26 cellular contexts compared by ENCODE assay signal in the genomic region with DNA sequence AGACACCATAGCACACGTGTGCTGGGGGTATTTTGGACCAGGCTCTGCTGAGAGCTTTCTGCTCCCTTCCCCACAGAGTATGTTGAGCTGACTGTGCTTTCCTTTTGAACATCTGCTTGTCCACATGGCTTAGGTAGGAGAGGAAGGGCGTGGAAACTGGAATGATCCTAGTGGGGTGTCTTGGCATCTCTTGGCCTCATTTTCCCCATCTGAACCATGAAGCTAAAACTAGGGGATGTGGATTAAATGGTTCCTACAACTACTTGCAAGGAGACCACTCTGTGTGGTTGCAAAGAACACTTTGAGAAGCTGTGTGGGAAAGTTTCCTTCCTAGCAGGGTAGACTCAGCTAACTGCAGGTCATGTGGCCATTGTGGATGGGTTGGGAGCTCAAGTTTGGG. TPM values are rescaled to one million over a fixed set of nuclear protein-coding genes. Genes with fewer than 3 reads are reported as not detected.
A peak's percentile ranks its signal among the peaks of the same experiment; 100 is the strongest.
DNase-seq lines count a peak whose midpoint lies in the region; ATAC-seq, FAIRE-seq and TF ChIP-seq lines count a peak whose summit lies in the region.
"Had no signal": no experiment of that assay in that cellular context is flagged by ENCODE, and none has a peak within 500 bp of the region (broad histone marks: within the 10 kb centered on the region; RNA-seq: fewer than 3 reads in every experiment).

No MANE protein-coding gene starts in this region.

- POLR2A ChIA-PET in activated B cell treated with CpG ODN at 0.5 μM for 24 hours (lab: Charles Lee), result interaction anchor here (0.7 to 10.4 kb wide), 5 partner anchors 13 to 81 kb away, joined by 3 to 233 read pairs (median 5); no protein-coding TSS in a partner anchor
- POLR2A ChIA-PET in endothelial cell of umbilical vein (lab: Charles Lee), result no interaction called here

- peaks cover 87 to 100% (median 99%) of the 10 kb centered on the region in 10 experiments for H3K4me1 ChIP-seq in BLaER1 treated with 17β-estradiol and CSF1 and Interleukin-3, amounts not matched to agents 10 nM and 100 nM
- peaks cover 2% of the 10 kb centered on the region for H3K4me1 ChIP-seq in endothelial cell of umbilical vein (ENCODE audit: control insufficient read depth, extremely low read depth, insufficient read depth, low read length)
- H3K4me1 ChIP-seq: testis had no signal

- no peak for DNase-seq in T-helper 2 cell treated with Interferon-gamma antibody and Interleukin-4, amounts not matched to agents 5 μg/mL and 100 μg/mL, for 36 hours (ENCODE audit: low spot score)
- no peak for DNase-seq in T-helper 2 cell
- DNase-seq in activated B cell treated with CpG ODN at 0.5 μM for 24 hours, result no peak
- no peak for DNase-seq in endothelial cell of umbilical vein (ENCODE audit: low read depth, low spot score)
- no peak for DNase-seq in NCI-H69 (lab: John Stamatoyannopoulos, UW)
- DNase-seq: activated CD4-positive, alpha-beta T cell treated with anti-CD3 and anti-CD28 coated beads, Interleukin-2, amount 50 U/mL, for 48 hours; BE2C; DMS153; effector CD8-positive, alpha-beta T cell; GOT3; KBM-7; NCI-H1694 treated with DMSO at 0.1 percent for 48 hours; NCI-H748 treated with DMSO at 0.1 percent for 48 hours; retina; Right ventricle myocardium superior; SW 1271; testis had no signal

- no peak overlapping the region for H3K4me3 ChIP-seq in BLaER1 treated with 17β-estradiol and CSF1 and Interleukin-3, amounts not matched to agents 10 nM and 100 nM
- H3K4me3 ChIP-seq in endothelial cell of umbilical vein (replicated peaks in 1 of 3; ENCODE audit: insufficient read depth in 1 of 3, low read depth in 1 of 3, low read length in 3 of 3), result no peak overlapping the region
- H3K4me3 ChIP-seq: esophagus muscularis mucosa, gastroesophageal sphincter, lung, testis had no signal

- peaks cover 41% of the 10 kb centered on the region for H3K4me1 Mint-ChIP-seq in T-helper 2 cell treated with Interferon-gamma antibody and Interleukin-4, amounts not matched to agents 5 μg/mL and 100 μg/mL, for 36 hours (ENCODE audit: low read depth)
- peaks cover 92% of the 10 kb centered on the region for H3K4me1 Mint-ChIP-seq in activated B cell treated with CpG ODN at 0.5 μM for 24 hours

- H3K27me3 ChIP-seq in BLaER1 treated with 17β-estradiol and CSF1 and Interleukin-3, amounts not matched to agents 10 nM and 100 nM, result no peaks in the 10 kb centered on the region
- no peaks in the 10 kb centered on the region for H3K27me3 ChIP-seq in endothelial cell of umbilical vein (ENCODE audit: control insufficient read depth in 2 of 2, insufficient read depth in 2 of 2, low read length in 2 of 2)
- H3K27me3 ChIP-seq: BE2C, esophagus muscularis mucosa, gastroesophageal sphincter, testis had no signal

- no peak for TF ChIP-seq POLR2A in endothelial cell of umbilical vein (IDR thresholded peaks at IDR 0.05; ENCODE audit: low read depth, low read length)

- no TSS peak for BruUV-seq in endothelial cell of umbilical vein (replicated peaks; lab: Mats Ljungman, UMichigan)

- ATAC-seq in activated B cell treated with CpG ODN at 0.5 μM for 24 hours (ENCODE audit: low read depth) (no peak), GM21515 (IDR thresholded peaks at IDR 0.05; ENCODE audit: unreplicated experiment) (no peak), HG02973 (IDR thresholded peaks at IDR 0.05; ENCODE audit: unreplicated experiment) (no peak)
- ATAC-seq: gastroesophageal sphincter had no signal

- H4K20me1 ChIP-seq in BLaER1 treated with 17β-estradiol and CSF1 and Interleukin-3, amounts not matched to agents 10 nM and 100 nM, result no peaks in the 10 kb centered on the region
- H4K20me1 ChIP-seq in endothelial cell of umbilical vein (replicated peaks; ENCODE audit: control insufficient read depth, extremely low read depth, insufficient read depth, low read length), result no peaks in the 10 kb centered on the region

- H3K9ac ChIP-seq in BLaER1 treated with 17β-estradiol and CSF1 and Interleukin-3, amounts not matched to agents 10 nM and 100 nM, result peak overlapping the region in 3 of 11 experiments; percentile 20 to 45 (median 34); a peak in 3 of 22 replicates
- H3K9ac ChIP-seq in endothelial cell of umbilical vein (replicated peaks; ENCODE audit: extremely low read depth, insufficient read depth, low read length), result no peak overlapping the region

- peaks cover 0 to 11% (median 0%) of the 10 kb centered on the region in 11 experiments; a peak in 6 of 22 replicates for H3K9me3 ChIP-seq in BLaER1 treated with 17β-estradiol and CSF1 and Interleukin-3, amounts not matched to agents 10 nM and 100 nM (replicated peaks in 1 of 11)
- no peaks in the 10 kb centered on the region for H3K9me3 ChIP-seq in endothelial cell of umbilical vein (replicated peaks; ENCODE audit: control insufficient read depth, insufficient read depth, low read length)
- H3K9me3 ChIP-seq: BE2C, esophagus muscularis mucosa, gastroesophageal sphincter, testis had no signal

- no peaks in the 10 kb centered on the region for H3K9me1 ChIP-seq in endothelial cell of umbilical vein (replicated peaks; ENCODE audit: control insufficient read depth, extremely low read depth, insufficient read depth, low read length)

- TF ChIP-seq CTCF in activated B cell treated with CpG ODN at 0.5 μM for 24 hours (IDR thresholded peaks at IDR 0.05) (no peak), endothelial cell of umbilical vein (IDR thresholded peaks at IDR 0.05; ENCODE audit: extremely low read depth in 1 of 2, insufficient read depth in 1 of 2, low read depth in 1 of 2, low read length in 2 of 2) (no peak)

- H3K27ac Mint-ChIP-seq in T-helper 2 cell treated with Interferon-gamma antibody and Interleukin-4, amounts not matched to agents 5 μg/mL and 100 μg/mL, for 36 hours, result peak overlapping the region; percentile 38
- H3K27ac Mint-ChIP-seq in activated B cell treated with CpG ODN at 0.5 μM for 24 hours, result peak overlapping the region; percentile 27

- H2AFZ ChIP-seq in endothelial cell of umbilical vein (ENCODE audit: low read depth, low read length), result no peak overlapping the region

- H3K27ac ChIP-seq in BLaER1 treated with 17β-estradiol and CSF1 and Interleukin-3, amounts not matched to agents 10 nM and 100 nM, result peak overlapping the region in 5 of 11 experiments; percentile 6 to 52 (median 25); a peak in 3 of 22 replicates
- H3K27ac ChIP-seq in endothelial cell of umbilical vein (ENCODE audit: insufficient read depth, low read depth, low read length), result no peak overlapping the region
- H3K27ac ChIP-seq: esophagus muscularis mucosa, gastroesophageal sphincter, testis had no signal

- peaks cover 41% of the 10 kb centered on the region for H3K36me3 Mint-ChIP-seq in T-helper 2 cell treated with Interferon-gamma antibody and Interleukin-4, amounts not matched to agents 5 μg/mL and 100 μg/mL, for 36 hours (ENCODE audit: low read depth)
- H3K36me3 Mint-ChIP-seq in activated B cell treated with CpG ODN at 0.5 μM for 24 hours (ENCODE audit: low read depth), result peaks cover 11% of the 10 kb centered on the region

- CTCF ChIA-PET in activated B cell treated with CpG ODN at 0.5 μM for 24 hours (lab: Charles Lee) (interaction anchor here (1.1 kb wide), 1 partner anchor 23 kb away, joined by 3 read pairs; no protein-coding TSS in a partner anchor), endothelial cell of umbilical vein (lab: Charles Lee) (interaction anchor here (0.7 to 2.1 kb wide), 3 partner anchors 15 to 63 kb away, joined by 3 to 8 read pairs (median 3); no protein-coding TSS in a partner anchor)

- no peaks in the 10 kb centered on the region for H3K9me3 Mint-ChIP-seq in T-helper 2 cell treated with Interferon-gamma antibody and Interleukin-4, amounts not matched to agents 5 μg/mL and 100 μg/mL, for 36 hours
- H3K9me3 Mint-ChIP-seq in activated B cell treated with CpG ODN at 0.5 μM for 24 hours, result no peaks in the 10 kb centered on the region

- H3K27me3 Mint-ChIP-seq in T-helper 2 cell treated with Interferon-gamma antibody and Interleukin-4, amounts not matched to agents 5 μg/mL and 100 μg/mL, for 36 hours (ENCODE audit: low read depth), result no peaks in the 10 kb centered on the region
- H3K27me3 Mint-ChIP-seq in activated B cell treated with CpG ODN at 0.5 μM for 24 hours, result no peaks in the 10 kb centered on the region

- H3K4me2 ChIP-seq in BLaER1 treated with 17β-estradiol and CSF1 and Interleukin-3, amounts not matched to agents 10 nM and 100 nM, result peak overlapping the region; percentile 42 to 99 (median 90)
- no peak overlapping the region for H3K4me2 ChIP-seq in endothelial cell of umbilical vein (ENCODE audit: insufficient read depth, low read length)

- intact Hi-C loops in activated B cell treated with CpG ODN at 0.5 μM for 24 hours (cut with micrococcal nuclease) (no loop called here), endothelial cell of umbilical vein (cut with micrococcal nuclease) (no loop called here)

- H3K4me3 Mint-ChIP-seq in T-helper 2 cell treated with Interferon-gamma antibody and Interleukin-4, amounts not matched to agents 5 μg/mL and 100 μg/mL, for 36 hours, result no peak overlapping the region
- no peak overlapping the region for H3K4me3 Mint-ChIP-seq in activated B cell treated with CpG ODN at 0.5 μM for 24 hours

- H3K36me3 ChIP-seq in BLaER1 treated with 17β-estradiol and CSF1 and Interleukin-3, amounts not matched to agents 10 nM and 100 nM, result no peaks in the 10 kb centered on the region
- no peaks in the 10 kb centered on the region for H3K36me3 ChIP-seq in endothelial cell of umbilical vein (ENCODE audit: control insufficient read depth in 2 of 2, extremely low read depth in 1 of 2, insufficient read depth in 2 of 2, low read length in 2 of 2)
- H3K36me3 ChIP-seq: BE2C, esophagus muscularis mucosa, gastroesophageal sphincter had no signal

- FAIRE-seq in endothelial cell of umbilical vein (lab: Jason Lieb, UNC), result peak; percentile 38
- FAIRE-seq: kidney had no signal

- H3K79me2 ChIP-seq in endothelial cell of umbilical vein (ENCODE audit: control insufficient read depth, insufficient read depth, low read length), result no peaks in the 10 kb centered on the region

- dilution Hi-C loops in endothelial cell of umbilical vein (cut with MboI; ENCODE audit: extremely low pct_ligation_motif_present, low sequenced_read_pairs), result no loop called here

RNA-seq across cellular contexts. Expression of a gene that starts 6.7 kb away (rescaled TPM):
- total RNA-seq in activated B cell treated with CpG ODN at 0.5 μM for 24 hours, result 296 and 372 TPM in 2 replicates
- total RNA-seq in endothelial cell of umbilical vein, result 20.1 and 26.3 TPM in 2 replicates
- 7.4 and 8.0 TPM in 2 replicates for polyA plus RNA-seq in endothelial cell of umbilical vein
- 5.1 and 5.7 TPM in 2 replicates for polyA plus RNA-seq in endothelial cell of umbilical vein (2011; cell fraction: cytosol; rRNA removed)
- polyA plus RNA-seq in endothelial cell of umbilical vein (2011; cell fraction: nucleus; rRNA removed), result 33.9 and 47.2 TPM in 2 replicates
- 11.6 and 14.4 TPM in 2 replicates for polyA plus RNA-seq in endothelial cell of umbilical vein (2012)
- 14.2 and 18.8 TPM in 2 replicates for polyA minus RNA-seq in endothelial cell of umbilical vein
- polyA minus RNA-seq in endothelial cell of umbilical vein (2011; cell fraction: cytosol; rRNA and poly(A)+ RNA removed), result 17.2 TPM
- 33.6 and 37.9 TPM in 2 replicates for polyA minus RNA-seq in endothelial cell of umbilical vein (2011; cell fraction: nucleus; rRNA and poly(A)+ RNA removed)

RNA-seq across cellular contexts. Expression of a gene that starts 20.9 kb away (rescaled TPM):
- total RNA-seq in activated B cell treated with CpG ODN at 0.5 μM for 24 hours, result 1.0 and 1.4 TPM in 2 replicates
- total RNA-seq in endothelial cell of umbilical vein, result 2.8 and 3.3 TPM in 2 replicates
- 1.9 and 2.2 TPM in 2 replicates for polyA plus RNA-seq in endothelial cell of umbilical vein
- 1.8 and 2.2 TPM in 2 replicates for polyA plus RNA-seq in endothelial cell of umbilical vein (2011; cell fraction: cytosol; rRNA removed)
- polyA plus RNA-seq in endothelial cell of umbilical vein (2011; cell fraction: nucleus; rRNA removed), result 1.6 and 1.9 TPM in 2 replicates
- 0.30 and 0.75 TPM in 2 replicates for polyA plus RNA-seq in endothelial cell of umbilical vein (2012)
- polyA minus RNA-seq in endothelial cell of umbilical vein, result 1.1 and 2.3 TPM in 2 replicates
- polyA minus RNA-seq in endothelial cell of umbilical vein (2011; cell fraction: cytosol; rRNA and poly(A)+ RNA removed), result not detected
- 0.24 and 0.38 TPM in 2 replicates for polyA minus RNA-seq in endothelial cell of umbilical vein (2011; cell fraction: nucleus; rRNA and poly(A)+ RNA removed)
- total RNA-seq: A172, osteoblast had no signal

RNA-seq across cellular contexts. Expression of a gene that starts 50.8 kb away (rescaled TPM):
- total RNA-seq in activated B cell treated with CpG ODN at 0.5 μM for 24 hours (766 and 820 TPM in 2 replicates), endothelial cell of umbilical vein (101 and 109 TPM in 2 replicates)
- 105 and 107 TPM in 2 replicates for polyA plus RNA-seq in endothelial cell of umbilical vein
- polyA plus RNA-seq in endothelial cell of umbilical vein (2011; cell fraction: cytosol; rRNA removed), result 79.8 and 103 TPM in 2 replicates
- polyA plus RNA-seq in endothelial cell of umbilical vein (2011; cell fraction: nucleus; rRNA removed), result 233 and 249 TPM in 2 replicates
- 83.3 and 94.7 TPM in 2 replicates for polyA plus RNA-seq in endothelial cell of umbilical vein (2012)
- polyA minus RNA-seq in endothelial cell of umbilical vein, result 239 and 250 TPM in 2 replicates
- 66.9 TPM for polyA minus RNA-seq in endothelial cell of umbilical vein (2011; cell fraction: cytosol; rRNA and poly(A)+ RNA removed)
- polyA minus RNA-seq in endothelial cell of umbilical vein (2011; cell fraction: nucleus; rRNA and poly(A)+ RNA removed), result 262 and 391 TPM in 2 replicates

Comparison
In these comparisons a context has a peak if more than half of its experiments do, and no peak if none do; other contexts are left out.
1. RNA of a gene that starts 6.7 kb away (total RNA-seq): 296 to 372 TPM in activated B cell treated with CpG ODN at 0.5 μM for 24 hours; 20.1 to 26.3 TPM in endothelial cell of umbilical vein; every median in the first group is over 10 times any median in the second.